Comparison of ENCODE assay signal across 36 cellular contexts in genomic region chr6:13097454-13097853, GRCh38.
"Had no signal": no experiment of that assay in that cellular context is flagged by ENCODE, and none has a peak within 500 bp of the region (broad histone marks: within the 10 kb centered on the region; RNA-seq: fewer than 3 reads in every experiment).

No MANE protein-coding gene starts in this region.

- H3K4me1 Mint-ChIP-seq: activated B cell treated with CpG ODN at 0.5 μM for 24 hours; activated naive CD4-positive, alpha-beta T cell treated with anti-CD3 and anti-CD28 coated beads, Interleukin-2, amount 50 U/mL, for 24 hours; activated naive CD8-positive, alpha-beta T cell treated with anti-CD3 and anti-CD28 coated beads, Interleukin-2, amount 10 ng/mL, durations not matched to agents 7 days and 5 days had no signal

- H3K27ac ChIP-seq: Peyer's patch, VCaP had no signal

- H3K4me3 Mint-ChIP-seq: activated B cell treated with CpG ODN at 0.5 μM for 24 hours; activated CD8-positive, alpha-beta T cell treated with anti-CD3 and anti-CD28 coated beads for 36 hours; activated naive CD4-positive, alpha-beta T cell treated with anti-CD3 and anti-CD28 coated beads, Interleukin-2, amount 50 U/mL, for 24 hours; activated naive CD8-positive, alpha-beta T cell treated with anti-CD3 and anti-CD28 coated beads, Interleukin-2, amount 10 ng/mL, durations not matched to agents 7 days and 5 days; activated T-cell treated with anti-CD3 and anti-CD28 coated beads, Interleukin-2, amount 50 U/mL, for 72 hours had no signal

- H3K4me3 ChIP-seq: Peyer's patch had no signal

- DNase-seq: activated B cell treated with CpG ODN at 0.5 μM for 24 hours; activated CD4-positive, alpha-beta T cell treated with anti-CD3 and anti-CD28 coated beads for 48 hours; activated CD4-positive, alpha-beta T cell treated with anti-CD3 and anti-CD28 coated beads, Interleukin-2, amount 50 U/mL, for 4 hours; activated CD4-positive, CD25-positive, alpha-beta regulatory T cell treated with anti-CD3 and anti-CD28 coated beads, Interleukin-2, amount 50 U/mL, for 72 hours; activated CD8-positive, alpha-beta T cell treated with anti-CD3 and anti-CD28 coated beads for 36 hours; activated gamma-delta T cell; activated naive CD4-positive, alpha-beta T cell treated with Interleukin-2 at 50 U/mL for 16 hours; activated naive CD8-positive, alpha-beta T cell treated with anti-CD3 and anti-CD28 coated beads, Interleukin-2, amount 10 ng/mL, durations not matched to agents 7 days and 5 days; activated T-cell treated with anti-CD3 and anti-CD28 coated beads, Interleukin-2, amount 50 U/mL, for 1 hour; activated T-cell treated with anti-CD3 and anti-CD28 coated beads, Interleukin-2, amount 50 U/mL, for 72 hours; amygdala; central memory CD4-positive, alpha-beta T cell; Karpas-422; KBM-7; NCI-H1105; NCI-H1436; NCI-H1694; NCI-H1930; NCI-H2081 treated with DMSO at 0.1 percent for 48 hours; NCI-H226; NCI-H446 treated with DMSO at 0.1 percent for 48 hours; NCI-H524; NCI-H69; NCI-H82; NK-92 treated with Interleukin-12 subunit alpha and Interleukin-12 subunit beta, amount 100 ng/mL, for 24 hours; PC-3; Peyer's patch; RPMI8226; SW 1271; T-helper 1 cell; T-helper 2 cell; T-helper 9 cell had no signal

- H3K4me1 ChIP-seq: Peyer's patch had no signal

- H3K36me3 Mint-ChIP-seq: activated naive CD4-positive, alpha-beta T cell treated with anti-CD3 and anti-CD28 coated beads, Interleukin-2, amount 50 U/mL, for 24 hours; activated naive CD8-positive, alpha-beta T cell treated with anti-CD3 and anti-CD28 coated beads, Interleukin-2, amount 10 ng/mL, durations not matched to agents 7 days and 5 days; brain had no signal

- H3K9me3 ChIP-seq: Peyer's patch had no signal

- H3K36me3 ChIP-seq: Peyer's patch had no signal

- ATAC-seq: activated CD8-positive, alpha-beta T cell treated with anti-CD3 and anti-CD28 coated beads for 36 hours; activated T-cell treated with anti-CD3 and anti-CD28 coated beads, Interleukin-2, amount 50 U/mL, for 72 hours; PC-3 had no signal

- H3K27me3 ChIP-seq: Peyer's patch had no signal

- H3K9me3 Mint-ChIP-seq: activated B cell treated with CpG ODN at 0.5 μM for 24 hours; activated CD8-positive, alpha-beta T cell treated with anti-CD3 and anti-CD28 coated beads for 36 hours; activated naive CD4-positive, alpha-beta T cell treated with anti-CD3 and anti-CD28 coated beads, Interleukin-2, amount 50 U/mL, for 24 hours; activated naive CD8-positive, alpha-beta T cell treated with anti-CD3 and anti-CD28 coated beads, Interleukin-2, amount 10 ng/mL, durations not matched to agents 7 days and 5 days; activated T-cell treated with anti-CD3 and anti-CD28 coated beads, Interleukin-2, amount 50 U/mL, for 72 hours; activated T-helper 2 cell treated with anti-CD3 and anti-CD28 coated beads, Interferon-gamma antibody, Interleukin-2, Interleukin-4, amounts not matched to agents 10 μg/mL and 5 μg/mL and 100 μg/mL, durations not matched to agents 14 hours and 24 hours and 36 hours; brain had no signal

- H3K27ac Mint-ChIP-seq: activated B cell treated with CpG ODN at 0.5 μM for 24 hours; activated CD8-positive, alpha-beta T cell treated with anti-CD3 and anti-CD28 coated beads for 36 hours; activated naive CD4-positive, alpha-beta T cell treated with anti-CD3 and anti-CD28 coated beads, Interleukin-2, amount 50 U/mL, for 24 hours; activated naive CD8-positive, alpha-beta T cell treated with anti-CD3 and anti-CD28 coated beads, Interleukin-2, amount 10 ng/mL, durations not matched to agents 7 days and 5 days; activated T-cell treated with anti-CD3 and anti-CD28 coated beads, Interleukin-2, amount 50 U/mL, for 72 hours; activated T-helper 2 cell treated with anti-CD3 and anti-CD28 coated beads, Interferon-gamma antibody, Interleukin-2, Interleukin-4, amounts not matched to agents 10 μg/mL and 5 μg/mL and 100 μg/mL, durations not matched to agents 14 hours and 24 hours and 36 hours had no signal

- H3K27me3 Mint-ChIP-seq: activated B cell treated with CpG ODN at 0.5 μM for 24 hours; activated CD8-positive, alpha-beta T cell treated with anti-CD3 and anti-CD28 coated beads for 36 hours; brain had no signal
